In genomic region chr10:114662651-114663217, GRCh38 we compare ENCODE assay signal across 21 cellular contexts. TPM values are rescaled to one million over a fixed set of nuclear protein-coding genes. Genes with fewer than 3 reads are reported as not detected.
DNase-seq lines count a peak whose midpoint lies in the region; ATAC-seq and TF ChIP-seq lines count a peak whose summit lies in the region.
"Had no signal": no experiment of that assay in that cellular context is flagged by ENCODE, and none has a peak within 500 bp of the region (broad histone marks: within the 10 kb centered on the region; RNA-seq: fewer than 3 reads in every experiment).

No MANE protein-coding gene starts in this region.

- H4K20me1 ChIP-seq in GM23338 (replicated peaks; ENCODE audit: insufficient read depth): no peaks in the 10 kb centered on the region

- ATAC-seq in GM23338 (peak; percentile 48), right cardiac atrium (no peak), GM19467 (IDR thresholded peaks at IDR 0.05; ENCODE audit: unreplicated experiment) (no peak)
- ATAC-seq: foreskin keratinocyte; stimulated activated memory B cell treated with anti-CD40 and anti-IgM and Interleukin-4, amounts not matched to agents 10 μg/mL and 1 μg/mL and 100 μg/mL, for 72 hours had no signal

- H3K27ac Mint-ChIP-seq in GM23338: no peak overlapping the region
- H3K27ac Mint-ChIP-seq: activated T-helper 2 cell treated with anti-CD3 and anti-CD28 coated beads, Interferon-gamma antibody, Interleukin-2, Interleukin-4, amounts not matched to agents 10 μg/mL and 5 μg/mL and 100 μg/mL, durations not matched to agents 14 hours and 24 hours and 36 hours; dendritic cell treated with granulocyte-macrophage colony-stimulating factor and Interleukin-4, amounts not matched to agents 40 ng/mL and 50 ng/mL, for 4 days; stimulated activated memory B cell treated with anti-CD40 and anti-IgM and Interleukin-4, amounts not matched to agents 10 μg/mL and 1 μg/mL and 100 μg/mL, for 72 hours had no signal

- peaks cover 4% of the 10 kb centered on the region; the same call in 2 of the 3 replicates for H3K9me3 Mint-ChIP-seq in GM23338
- H3K9me3 Mint-ChIP-seq: activated T-helper 2 cell treated with anti-CD3 and anti-CD28 coated beads, Interferon-gamma antibody, Interleukin-2, Interleukin-4, amounts not matched to agents 10 μg/mL and 5 μg/mL and 100 μg/mL, durations not matched to agents 14 hours and 24 hours and 36 hours; dendritic cell treated with granulocyte-macrophage colony-stimulating factor and Interleukin-4, amounts not matched to agents 40 ng/mL and 50 ng/mL, for 4 days had no signal

- H3K36me3 ChIP-seq in A673 (ENCODE audit: insufficient read depth, low read length, poor library complexity, severe bottlenecking): no peaks in the 10 kb centered on the region
- no peaks in the 10 kb centered on the region for H3K36me3 ChIP-seq in GM23338 (ENCODE audit: insufficient read depth)
- H3K36me3 ChIP-seq: brain microvascular endothelial cell, neutrophil had no signal

- H3K4me1 ChIP-seq in A673 (ENCODE audit: insufficient read depth, low read length, poor library complexity, severe bottlenecking) (peaks cover 16% of the 10 kb centered on the region), GM23338 (ENCODE audit: insufficient read depth) (peaks cover 20% of the 10 kb centered on the region), right cardiac atrium (ENCODE audit: control insufficient read depth, insufficient read depth, low read length) (peaks cover 7% of the 10 kb centered on the region)
- H3K4me1 ChIP-seq: foreskin keratinocyte had no signal

- H3K36me3 Mint-ChIP-seq in GM23338 (ENCODE audit: low read depth): no peaks in the 10 kb centered on the region
- H3K36me3 Mint-ChIP-seq: stimulated activated memory B cell treated with anti-CD40 and anti-IgM and Interleukin-4, amounts not matched to agents 10 μg/mL and 1 μg/mL and 100 μg/mL, for 72 hours had no signal

- H3K4me2 ChIP-seq in GM23338: no peak overlapping the region
- H3K4me2 ChIP-seq: KMS-11 had no signal

- intact Hi-C loops in A673 (cut with micrococcal nuclease; ENCODE audit: unreplicated experiment) (no loop called here), right cardiac atrium (cut with DNase I) (no loop called here)

- peak; percentile 47 for DNase-seq in A673 (ENCODE audit: low spot score)
- no peak for DNase-seq in GM23338 (ENCODE audit: low spot score)
- DNase-seq in SK-N-DZ (ENCODE audit: low spot score): peak; percentile 56
- no peak for DNase-seq in right cardiac atrium
- DNase-seq in NK-92 treated with Interleukin-12 subunit alpha and Interleukin-12 subunit beta, amount 100 ng/mL, for 24 hours (lab: John Stamatoyannopoulos, UW): no peak
- no peak for DNase-seq in stimulated activated CD4-positive, alpha-beta T cell treated with anti-CD3 and anti-CD28 coated beads, Interleukin-4, amount 100 ng/mL, for 4 hours
- DNase-seq in NCI-H1930 (lab: John Stamatoyannopoulos, UW): no peak
- DNase-seq: activated CD4-positive, alpha-beta T cell treated with anti-CD3 and anti-CD28 coated beads for 48 hours; brain microvascular endothelial cell; EL; foreskin keratinocyte; kidney glomerular epithelial cell; MV-4-11; NCI-H345 had no signal

- no peaks in the 10 kb centered on the region for H3K79me2 ChIP-seq in GM23338 (replicated peaks; ENCODE audit: insufficient read depth)

- H3K4me3 ChIP-seq in A673 (ENCODE audit: low read depth, low read length, poor library complexity, severe bottlenecking) (no peak overlapping the region), GM23338 (no peak overlapping the region), right cardiac atrium (ENCODE audit: low read length) (no peak overlapping the region)

- WGBS in right cardiac atrium: 58% methylated on average over 5 of the region's 5 CpGs

- H3K9me2 ChIP-seq in GM23338 (ENCODE audit: insufficient read depth): no peaks in the 10 kb centered on the region

- CTCF ChIA-PET in A673 (lab: Charles Lee): interaction anchor here (0.6 kb wide), 1 partner anchor 158 kb away, joined by 8 read pairs; no protein-coding TSS in a partner anchor

- no peak overlapping the region for H3K4me3 Mint-ChIP-seq in GM23338
- H3K4me3 Mint-ChIP-seq: dendritic cell treated with granulocyte-macrophage colony-stimulating factor and Interleukin-4, amounts not matched to agents 40 ng/mL and 50 ng/mL, for 4 days; stimulated activated memory B cell treated with anti-CD40 and anti-IgM and Interleukin-4, amounts not matched to agents 10 μg/mL and 1 μg/mL and 100 μg/mL, for 72 hours had no signal

- H2AFZ ChIP-seq in GM23338: peak overlapping the region; percentile 72

- H3F3A ChIP-seq in GM23338 (replicated peaks; ENCODE audit: low read depth): no peaks in the 10 kb centered on the region

- no peak for TF ChIP-seq CTCF in A673 (conservative IDR thresholded peaks at IDR 0.05; ENCODE audit: low read depth, low read length)
- TF ChIP-seq CTCF in GM23338 (conservative IDR thresholded peaks at IDR 0.05; ENCODE audit: low read depth in 2 of 2): no peak

- no peak overlapping the region for H3K27ac ChIP-seq in A673 (ENCODE audit: low read depth, low read length, poor library complexity, severe bottlenecking)
- no peak overlapping the region for H3K27ac ChIP-seq in GM23338 (ENCODE audit: low read depth)
- peak overlapping the region; percentile 70 for H3K27ac ChIP-seq in right cardiac atrium (ENCODE audit: low read length)
- H3K27ac ChIP-seq: brain microvascular endothelial cell, foreskin keratinocyte, KMS-11, neutrophil, RWPE1 had no signal

- peaks cover 20% of the 10 kb centered on the region for H3K4me1 Mint-ChIP-seq in GM23338
- H3K4me1 Mint-ChIP-seq: stimulated activated memory B cell treated with anti-CD40 and anti-IgM and Interleukin-4, amounts not matched to agents 10 μg/mL and 1 μg/mL and 100 μg/mL, for 72 hours had no signal

- no peaks in the 10 kb centered on the region for H3K27me3 ChIP-seq in A673 (replicated peaks; ENCODE audit: insufficient read depth, low read depth, low read length, poor library complexity)
- H3K27me3 ChIP-seq in GM23338 (ENCODE audit: insufficient read depth): no peaks in the 10 kb centered on the region
- H3K27me3 ChIP-seq in right cardiac atrium (ENCODE audit: control insufficient read depth, insufficient read depth): no peaks in the 10 kb centered on the region
- H3K27me3 ChIP-seq: brain microvascular endothelial cell, neutrophil had no signal

- H3K27me3 Mint-ChIP-seq in GM23338 (ENCODE audit: insufficient read depth, low read depth, poor library complexity): peaks cover 8% of the 10 kb centered on the region
- H3K27me3 Mint-ChIP-seq: dendritic cell treated with granulocyte-macrophage colony-stimulating factor and Interleukin-4, amounts not matched to agents 40 ng/mL and 50 ng/mL, for 4 days had no signal

- H3K9me3 ChIP-seq in A673 (ENCODE audit: low read depth, low read length, poor library complexity, severe bottlenecking) (no peaks in the 10 kb centered on the region), right cardiac atrium (ENCODE audit: control insufficient read depth, low read length) (no peaks in the 10 kb centered on the region)
- H3K9me3 ChIP-seq: neutrophil had no signal

- BruUV-seq in A673 (replicated peaks; lab: Mats Ljungman, UMichigan): no TSS peak

- POLR2A ChIA-PET in A673 (lab: Charles Lee; ENCODE audit: low non-redundant PET): no interaction called here

TF ChIP-seq in GM23338, 12 proteins besides CTCF, POLR2A, EP300 and RAD21:
- TF ChIP-seq POLR2AphosphoS5 (IDR thresholded peaks at IDR 0.05; ENCODE audit: low read depth) (no peak), STAT1 (IDR thresholded peaks at IDR 0.05; ENCODE audit: unreplicated experiment) (no peak), NANOG (IDR thresholded peaks at IDR 0.05; ENCODE audit: borderline replicate concordance) (no peak), REST (IDR thresholded peaks at IDR 0.05; ENCODE audit: unreplicated experiment) (no peak), EZH2phosphoT487 (IDR thresholded peaks at IDR 0.05; ENCODE audit: unreplicated experiment) (no peak)

RNA-seq across cellular contexts. Expression of gene ABLIM1, which starts 4.7 kb away (rescaled TPM):
- total RNA-seq in A673 (2021) (34.0 and 38.3 TPM in 2 replicates), right cardiac atrium (100 to 1,000 TPM; 385 to 462 (median 426) TPM)
- 45.1 and 46.6 TPM in 2 replicates for total RNA-seq in GM23338 (2014; rRNA removed; shearing (Covaris generic))
- polyA plus RNA-seq in GM23338 (2016; fragmentation: Nextera tagmentation; extraction: Ambion mirVana) (18.5 and 21.9 TPM in 2 replicates), right cardiac atrium (149 TPM)
- polyA plus RNA-seq in SK-N-DZ (2014; cell fraction: cytosol; rRNA removed): 21.0 and 33.7 TPM in 2 replicates
- polyA plus RNA-seq in SK-N-DZ (2014; cell fraction: nucleus; rRNA removed): 11.5 and 20.8 TPM in 2 replicates

Comparison
In these comparisons a context has a peak if more than half of its experiments do, and no peak if none do; other contexts are left out.
1. DNase-seq: peak in A673 (single experiment) and SK-N-DZ (single experiment); none in GM23338 (single experiment), right cardiac atrium (0 of 3), NK-92 treated with Interleukin-12 subunit alpha and Interleukin-12 subunit beta, amount 100 ng/mL, for 24 hours (single experiment), stimulated activated CD4-positive, alpha-beta T cell treated with anti-CD3 and anti-CD28 coated beads, Interleukin-4, amount 100 ng/mL, for 4 hours (0 of 2) and NCI-H1930 (0 of 2).